In genomic region chr17:78316115-78316866, GRCh38 we compare ENCODE assay signal across 8 cellular contexts. TPM values are rescaled to one million over a fixed set of nuclear protein-coding genes. Genes with fewer than 3 reads are reported as not detected.
DNase-seq lines count a peak whose midpoint lies in the region; ATAC-seq and TF ChIP-seq lines count a peak whose summit lies in the region.

No MANE protein-coding gene starts in this region.

- peak overlapping the region; percentile 18 for H3K27ac ChIP-seq in CD4-positive, alpha-beta memory T cell (ENCODE audit: low read depth, low read length)
- H3K27ac ChIP-seq in PC-9 (peak overlapping the region; percentile 95), esophagus squamous epithelium (peak overlapping the region; percentile 71 to 91 (median 82)), trophoblast cell (ENCODE audit: low read depth, low read length) (no peak overlapping the region)

- H3K14ac ChIP-seq in trophoblast cell (ENCODE audit: low read length) = no peak overlapping the region

- no peak for TF ChIP-seq POLR2A in esophagus squamous epithelium (IDR thresholded peaks at IDR 0.05)
- no peak for TF ChIP-seq POLR2A in erythroblast (IDR thresholded peaks at IDR 0.05; ENCODE audit: low read length)

- CTCF ChIA-PET in CD4-positive, alpha-beta memory T cell (lab: Charles Lee; ENCODE audit: partially characterized antibody) = interaction anchor here (0.6 to 1.2 kb wide), 7 partner anchors 19 to 65 kb away, joined by 3 to 4 read pairs (median 3); no protein-coding TSS in a partner anchor
- CTCF ChIA-PET in PC-9 (lab: Charles Lee) = interaction anchor here (1.0 to 1.1 kb wide), 2 partner anchors 18 to 65 kb away, joined by 3 to 15 read pairs; no protein-coding TSS in a partner anchor

- H4K12ac ChIP-seq in trophoblast cell (ENCODE audit: low read depth, low read length) = no peak overlapping the region

- peak overlapping the region; percentile 51 for H4K91ac ChIP-seq in trophoblast cell (ENCODE audit: low read depth, low read length)

- TF ChIP-seq CTCF in PC-9 (conservative IDR thresholded peaks at IDR 0.05) = no peak
- TF ChIP-seq CTCF in esophagus squamous epithelium (IDR thresholded peaks at IDR 0.05) = no peak

- no peaks in the 10 kb centered on the region for H3K9me3 ChIP-seq in CD4-positive, alpha-beta memory T cell (ENCODE audit: control insufficient read depth in 1 of 2, low read length in 2 of 2)
- H3K9me3 ChIP-seq in PC-9 (ENCODE audit: insufficient read depth, low read depth) = no peaks in the 10 kb centered on the region
- H3K9me3 ChIP-seq in esophagus squamous epithelium = no peaks in the 10 kb centered on the region
- H3K9me3 ChIP-seq in trophoblast cell (ENCODE audit: insufficient read depth, low read depth, low read length) = peaks cover 2% of the 10 kb centered on the region

- H3K9me3 Mint-ChIP-seq in CD4-positive, alpha-beta memory T cell = no peaks in the 10 kb centered on the region

- H3K4me1 Mint-ChIP-seq in CD4-positive, alpha-beta memory T cell = peaks cover 18 to 56% (median 38%) of the 10 kb centered on the region in 4 donors

- peak overlapping the region; percentile 88 for H3K4me2 ChIP-seq in PC-9
- no peak overlapping the region for H3K4me2 ChIP-seq in trophoblast cell (ENCODE audit: low read length)

- peak overlapping the region; percentile 85 for H2AFZ ChIP-seq in PC-9
- no peak overlapping the region for H2AFZ ChIP-seq in trophoblast cell (ENCODE audit: insufficient read depth, low read length, poor library complexity)

- peak overlapping the region in 6 of 7 donors; percentile 75 to 95 (median 88) for H3K27ac Mint-ChIP-seq in CD4-positive, alpha-beta memory T cell

- ATAC-seq in GM21423 (IDR thresholded peaks at IDR 0.05; ENCODE audit: unreplicated experiment) = no peak

- peaks cover 22% of the 10 kb centered on the region; the same call in 1 of the 2 replicates for H3F3A ChIP-seq in PC-9 (ENCODE audit: insufficient read depth, low read depth)

- peak overlapping the region in 7 of 8 donors; percentile 6 to 71 (median 40) for H3K4me3 Mint-ChIP-seq in CD4-positive, alpha-beta memory T cell

- H3K23ac ChIP-seq in trophoblast cell (ENCODE audit: low read length) = no peak overlapping the region

- 61 to 75% methylated on average over 11 of the region's 22 CpGs for WGBS in esophagus squamous epithelium, 2 donors
- no CpG with 5 or more reads among the region's 22 CpGs for WGBS in trophoblast cell (ENCODE audit: extremely low coverage, insufficient coverage, insufficient read length)

- H3K27me3 ChIP-seq in CD4-positive, alpha-beta memory T cell (ENCODE audit: insufficient read depth, low read length) = no peaks in the 10 kb centered on the region
- H3K27me3 ChIP-seq in PC-9 (ENCODE audit: insufficient read depth, low read depth) = no peaks in the 10 kb centered on the region
- peaks cover 0 to 22% (median 0%) of the 10 kb centered on the region in 4 donors for H3K27me3 ChIP-seq in esophagus squamous epithelium
- no peaks in the 10 kb centered on the region for H3K27me3 ChIP-seq in trophoblast cell (ENCODE audit: insufficient read depth, low read length)

- peak overlapping the region; percentile 24 for H2AK5ac ChIP-seq in trophoblast cell (ENCODE audit: low read length)

- no peak overlapping the region for H4K8ac ChIP-seq in trophoblast cell (ENCODE audit: low read depth, low read length)

- no peak overlapping the region for H2BK5ac ChIP-seq in trophoblast cell (ENCODE audit: low read depth, low read length, poor library complexity)

- H3K36me3 Mint-ChIP-seq in CD4-positive, alpha-beta memory T cell = no peaks in the 10 kb centered on the region

- H4K20me1 ChIP-seq in PC-9 (ENCODE audit: insufficient read depth) = no peaks in the 10 kb centered on the region

- H3K4ac ChIP-seq in trophoblast cell (ENCODE audit: low read depth, low read length) = no peak overlapping the region

- H3K79me2 ChIP-seq in PC-9 (ENCODE audit: low read depth) (0 out of 2 replicates have a peak, but pooled peaks cover 3% of the 10 kb centered on the region), trophoblast cell (ENCODE audit: control insufficient read depth, insufficient read depth, low read length, poor library complexity) (no peaks in the 10 kb centered on the region)

- POLR2A ChIA-PET in CD4-positive, alpha-beta memory T cell (lab: Charles Lee; ENCODE audit: partially characterized antibody) = interaction anchor here (0.8 to 6.0 kb wide), 8 partner anchors 13 to 64 kb away, joined by 3 to 62 read pairs (median 3); partner anchors contain the start of gene SOCS3
- POLR2A ChIA-PET in PC-9 (lab: Charles Lee; ENCODE audit: unreplicated experiment) = interaction anchor here (0.5 to 0.8 kb wide), 6 partner anchors 9 to 330 kb away, joined by 3 to 5 read pairs (median 4); no protein-coding TSS in a partner anchor

- peak overlapping the region; percentile 25 for H2BK12ac ChIP-seq in trophoblast cell (ENCODE audit: low read length)

- H3K4me3 ChIP-seq in CD4-positive, alpha-beta memory T cell (ENCODE audit: low read length in 2 of 2) = no peak overlapping the region
- H3K4me3 ChIP-seq in PC-9 = peak overlapping the region; percentile 55; the same call in 1 of the 2 replicates
- H3K4me3 ChIP-seq in esophagus squamous epithelium = peak overlapping the region in 2 of 4 donors; percentile 1 to 21
- H3K4me3 ChIP-seq in trophoblast cell (ENCODE audit: low read depth, low read length) = peak overlapping the region; percentile 3

- H3K18ac ChIP-seq in trophoblast cell (ENCODE audit: low read length) = no peak overlapping the region

- TSS peak; percentile 90 for BruUV-seq in PC-9 (replicated peaks; lab: Mats Ljungman, UMichigan)

- H3K27me3 Mint-ChIP-seq in CD4-positive, alpha-beta memory T cell = no peaks in the 10 kb centered on the region

- H3K4me1 ChIP-seq in CD4-positive, alpha-beta memory T cell (ENCODE audit: insufficient read depth, low read length) = peaks cover 44% of the 10 kb centered on the region
- peaks cover 39% of the 10 kb centered on the region for H3K4me1 ChIP-seq in PC-9 (replicated peaks; ENCODE audit: insufficient read depth)
- H3K4me1 ChIP-seq in esophagus squamous epithelium = peaks cover 46 to 52% (median 47%) of the 10 kb centered on the region in 3 donors
- H3K4me1 ChIP-seq in trophoblast cell (ENCODE audit: control insufficient read depth in 1 of 2, insufficient read depth in 2 of 2, low read length in 2 of 2) = peaks cover 14 to 27% of the 10 kb centered on the region in 2 experiments

- DNase-seq in CD4-positive, alpha-beta memory T cell = no peak
- DNase-seq in PC-9 (no peak), esophagus squamous epithelium (lab: John Stamatoyannopoulos, UW) (no peak), trophoblast cell (no peak), HUDEP-2 (lab: John Stamatoyannopoulos, UW; ENCODE audit: unreplicated experiment in 76 of 76) (no peak), erythroblast (lab: John Stamatoyannopoulos, UW) (no peak), NCI-H1417 (lab: John Stamatoyannopoulos, UW) (no peak)

- peak overlapping the region; percentile 14 for H2BK120ac ChIP-seq in trophoblast cell (ENCODE audit: insufficient read depth, low read length, poor library complexity)

- H3K79me1 ChIP-seq in trophoblast cell (ENCODE audit: low read length) = peaks cover 6% of the 10 kb centered on the region

- H3K36me3 ChIP-seq in CD4-positive, alpha-beta memory T cell (ENCODE audit: insufficient read depth, low read length) = no peaks in the 10 kb centered on the region
- no peaks in the 10 kb centered on the region for H3K36me3 ChIP-seq in PC-9 (ENCODE audit: low read depth)
- H3K36me3 ChIP-seq in esophagus squamous epithelium = no peaks in the 10 kb centered on the region
- no peaks in the 10 kb centered on the region for H3K36me3 ChIP-seq in trophoblast cell (ENCODE audit: control insufficient read depth in 1 of 2, insufficient read depth in 2 of 2, low read length in 2 of 2)

- intact Hi-C loops in CD4-positive, alpha-beta memory T cell (cut with micrococcal nuclease) = no loop called here
- intact Hi-C loops in PC-9 (cut with micrococcal nuclease; ENCODE audit: unreplicated experiment) = loop anchor here (10.0 kb wide), 1 partner anchor 1581 kb away; the partner anchor contains the start of genes MFSD11 and SRSF2
- intact Hi-C loops in esophagus squamous epithelium (cut with DNase I) = no loop called here

- H3K9me2 ChIP-seq in PC-9 (ENCODE audit: insufficient read depth) = no peaks in the 10 kb centered on the region

- H3K9ac ChIP-seq in trophoblast cell (ENCODE audit: low read length) = no peak overlapping the region

RNA-seq across cellular contexts. Expression of gene SOCS3, which starts 43.6 kb away (rescaled TPM):
- 1 to 10 TPM; 7.5 to 8.4 TPM for total RNA-seq in CD4-positive, alpha-beta memory T cell
- polyA plus RNA-seq in CD4-positive, alpha-beta memory T cell = 100 to 1,000 TPM in 1 of 2 donors, 10 to 100 TPM in 1; 60.8 to 220 TPM
- total RNA-seq in PC-9 (2021) = 20.7 and 21.7 TPM in 2 replicates
- 10 to 100 TPM in 3 of 4 donors, 1 to 10 TPM in 1; 6.3 to 23.1 (median 17.1) TPM for total RNA-seq in esophagus squamous epithelium
- polyA plus RNA-seq in trophoblast cell (2013) = 33.2 and 33.8 TPM in 2 replicates

Comparison
In these comparisons a context has a peak if more than half of its experiments do, and no peak if none do; other contexts are left out.
1. H3K4me3 ChIP-seq: peak in PC-9 (single experiment) and trophoblast cell (single experiment); none in CD4-positive, alpha-beta memory T cell (0 of 2).